ENCODE assay signal across 8 cellular contexts in genomic region chr17:29778936-29779811, GRCh38.
DNase-seq lines count a peak whose midpoint lies in the region; ATAC-seq and TF ChIP-seq lines count a peak whose summit lies in the region.

No MANE protein-coding gene starts in this region.

- no peaks in the 10 kb centered on the region for H3K9me3 ChIP-seq in HEK293 (ENCODE audit: control insufficient read depth, insufficient read depth, low read depth, low read length)
- H3K9me3 ChIP-seq in lung (ENCODE audit: control insufficient read depth in 2 of 2, insufficient read depth in 1 of 2, low read length in 1 of 2) = no peaks in the 10 kb centered on the region

- CTCF ChIA-PET in HEK293 (lab: Yijun Ruan, JAX) = interaction anchor here (0.5 to 6.5 kb wide), 46 partner anchors 8 to 781 kb away, joined by 3 to 161 read pairs (median 4); no protein-coding TSS in a partner anchor

- no peaks in the 10 kb centered on the region for H3K27me3 ChIP-seq in lung (ENCODE audit: control insufficient read depth, insufficient read depth)

- TF ChIP-seq CTCF in HEK293 (tag by site-specific recombination; IDR thresholded peaks at IDR 0.05) (peak; percentile 50; the same call in 1 of the 2 replicates), lung (IDR thresholded peaks at IDR 0.05; ENCODE audit: control extremely low read depth, extremely low read depth) (peak; percentile 77)

- H3K4me1 ChIP-seq in HEK293 (ENCODE audit: control insufficient read depth, insufficient read depth, low read length) (no peaks in the 10 kb centered on the region), lung (ENCODE audit: control insufficient read depth in 2 of 2, insufficient read depth in 2 of 2, low read length in 2 of 2) (no peaks in the 10 kb centered on the region)

- H3K4me3 ChIP-seq in HEK293 (ENCODE audit: low read depth, low read length) (no peak overlapping the region), lung (no peak overlapping the region)

- ATAC-seq in lung (ENCODE audit: insufficient read depth, low FRiP score) = peak; percentile 83

- H3K27ac ChIP-seq in HEK293 (ENCODE audit: extremely low read depth, low read depth, low read length) = no peak overlapping the region
- H3K27ac ChIP-seq in lung (ENCODE audit: low read depth in 1 of 2, low read length in 1 of 2) = no peak overlapping the region

- POLR2A ChIA-PET in HEK293 (lab: Yijun Ruan, JAX) = interaction anchor here (0.6 to 1.5 kb wide), 4 partner anchors 12 to 140 kb away, joined by 3 to 5 read pairs (median 4); no protein-coding TSS in a partner anchor

- 45 to 48% methylated on average over 8 of the region's 8 CpGs for WGBS in lung, 2 donors

- peak; percentile 24 for DNase-seq in CMK (ENCODE audit: low read depth)
- DNase-seq in NCI-H69 (lab: John Stamatoyannopoulos, UW) = peak; percentile 75
- peak; percentile 83 for DNase-seq in activated CD4-positive, alpha-beta T cell treated with anti-CD3 and anti-CD28 coated beads, Interleukin-2, amount 50 U/mL, for 1 hour
- DNase-seq in dermis blood vessel endothelial cell = peak; percentile 85
- peak; percentile 65 for DNase-seq in lung (ENCODE audit: low spot score)
- peak; percentile 77 for DNase-seq in stimulated activated CD8-positive, alpha-beta memory T cell treated with anti-CD3 and anti-CD28 coated beads, Interleukin-15, amount 100 ng/mL, for 1 hour (ENCODE audit: low read depth)
- no peak for DNase-seq in cerebellar nuclear complex (lab: John Stamatoyannopoulos, UW)

- H3K36me3 ChIP-seq in HEK293 (ENCODE audit: control insufficient read depth in 2 of 2, insufficient read depth in 1 of 2, low read length in 2 of 2) = peaks cover 0 to 3% of the 10 kb centered on the region in 2 experiments; a peak in 2 of 3 replicates
- H3K36me3 ChIP-seq in lung (ENCODE audit: control insufficient read depth in 2 of 2, insufficient read depth in 2 of 2, low read length in 2 of 2) = peaks cover 0 to 1% of the 10 kb centered on the region in 2 donors

TF ChIP-seq in HEK293, 187 proteins besides CTCF, POLR2A, EP300 and RAD21 (continues in another document):
- no peak for TF ChIP-seq REPIN1 (tag by site-specific recombination; IDR thresholded peaks at IDR 0.05; ENCODE audit: low read depth)
- peak; percentile 35; the same call in 1 of the 2 replicates for TF ChIP-seq ZNF366 (tag by site-specific recombination; conservative IDR thresholded peaks at IDR 0.05)
- no peak for TF ChIP-seq ZBTB8A (tag by site-specific recombination; IDR thresholded peaks at IDR 0.05)
- TF ChIP-seq INSM2 (tag by site-specific recombination; IDR thresholded peaks at IDR 0.05) = no peak
- no peak for TF ChIP-seq AEBP2 (tag by site-specific recombination; IDR thresholded peaks at IDR 0.05; ENCODE audit: borderline replicate concordance)
- TF ChIP-seq ZNF645 (tag by site-specific recombination; IDR thresholded peaks at IDR 0.05) = no peak
- TF ChIP-seq REST (tag by site-specific recombination; IDR thresholded peaks at IDR 0.05) = no peak
- TF ChIP-seq ZNF114 (tag by site-specific recombination; IDR thresholded peaks at IDR 0.05) = no peak
- TF ChIP-seq ZNF112 (tag by site-specific recombination; IDR thresholded peaks at IDR 0.05) = no peak
- no peak for TF ChIP-seq ZNF624 (tag by site-specific recombination; IDR thresholded peaks at IDR 0.05)
- no peak for TF ChIP-seq PRDM4 (tag by site-specific recombination; IDR thresholded peaks at IDR 0.05)

Comparison
In these comparisons a context has a peak if more than half of its experiments do, and no peak if none do; other contexts are left out.
1. DNase-seq: peak in CMK (single experiment), NCI-H69 (single experiment), activated CD4-positive, alpha-beta T cell treated with anti-CD3 and anti-CD28 coated beads, Interleukin-2, amount 50 U/mL, for 1 hour (single experiment), dermis blood vessel endothelial cell (single experiment), lung (single experiment) and stimulated activated CD8-positive, alpha-beta memory T cell treated with anti-CD3 and anti-CD28 coated beads, Interleukin-15, amount 100 ng/mL, for 1 hour (single experiment); none in cerebellar nuclear complex (0 of 2).